Comparison of ENCODE assay signal across 20 cellular contexts in genomic region chr17:73759324-73760185, GRCh38.
DNase-seq lines count a peak whose midpoint lies in the region; ATAC-seq and TF ChIP-seq lines count a peak whose summit lies in the region.
"Had no signal": no experiment of that assay in that cellular context is flagged by ENCODE, and none has a peak within 500 bp of the region (broad histone marks: within the 10 kb centered on the region; RNA-seq: fewer than 3 reads in every experiment).

No MANE protein-coding gene starts in this region.

- H4K8ac ChIP-seq in mesendoderm (ENCODE audit: low read depth, low read length): no peak overlapping the region

- no CpG with 5 or more reads among the region's 21 CpGs for WGBS in mesendoderm (ENCODE audit: extremely low coverage, insufficient coverage, low lambda C conversion rate)

- H3K36me3 ChIP-seq in osteoblast (ENCODE audit: insufficient read depth, low read length) (no peaks in the 10 kb centered on the region), mesendoderm (ENCODE audit: control insufficient read depth, insufficient read depth, low read length) (no peaks in the 10 kb centered on the region)
- H3K36me3 ChIP-seq: brain microvascular endothelial cell, gastrocnemius medialis, right lobe of liver, upper lobe of left lung had no signal

- TF ChIP-seq CTCF in osteoblast (IDR thresholded peaks at IDR 0.05; ENCODE audit: extremely low read depth, low read depth, low read length): no peak

- no peak overlapping the region for H3K56ac ChIP-seq in mesendoderm (ENCODE audit: low read length)

- H3K18ac ChIP-seq in mesendoderm (ENCODE audit: low read length): no peak overlapping the region

- no peak overlapping the region for H2BK15ac ChIP-seq in mesendoderm (replicated peaks; ENCODE audit: low read depth)

- H3K79me2 ChIP-seq in osteoblast (ENCODE audit: insufficient read depth, low read length) (no peaks in the 10 kb centered on the region), mesendoderm (ENCODE audit: control insufficient read depth, insufficient read depth, low read length) (no peaks in the 10 kb centered on the region)

- no peak overlapping the region for H2AK5ac ChIP-seq in mesendoderm (ENCODE audit: low read length)

- no peak for ATAC-seq in activated CD4-positive, CD25-positive, alpha-beta regulatory T cell treated with anti-CD3 and anti-CD28 coated beads, Interleukin-2, amount 50 U/mL, for 24 hours
- ATAC-seq: gastrocnemius medialis, right lobe of liver had no signal

- H3K27me3 ChIP-seq in osteoblast (ENCODE audit: insufficient read depth, low read length): no peaks in the 10 kb centered on the region
- no peaks in the 10 kb centered on the region for H3K27me3 ChIP-seq in mesendoderm (ENCODE audit: insufficient read depth, low read length, poor library complexity)
- H3K27me3 ChIP-seq: brain microvascular endothelial cell, right lobe of liver, upper lobe of left lung had no signal

- no peak overlapping the region for H3K4me3 ChIP-seq in osteoblast (ENCODE audit: insufficient read depth, low read length)
- H3K4me3 ChIP-seq in mesendoderm (ENCODE audit: low read length): no peak overlapping the region
- H3K4me3 ChIP-seq: gastrocnemius medialis, right lobe of liver, upper lobe of left lung had no signal

- H3K79me1 ChIP-seq in mesendoderm (ENCODE audit: low read length): no peaks in the 10 kb centered on the region

- H3K4me1 ChIP-seq in osteoblast (ENCODE audit: insufficient read depth, low read length) (no peaks in the 10 kb centered on the region), mesendoderm (ENCODE audit: control insufficient read depth, low read depth, low read length) (peaks cover 2% of the 10 kb centered on the region)
- H3K4me1 ChIP-seq: gastrocnemius medialis, right lobe of liver, upper lobe of left lung had no signal

- no peak overlapping the region for H2AFZ ChIP-seq in osteoblast (ENCODE audit: low read length)

- no peak overlapping the region for H2BK120ac ChIP-seq in mesendoderm (ENCODE audit: low read depth, low read length)

- no peak overlapping the region for H3K9ac ChIP-seq in mesendoderm (ENCODE audit: low read length)

- no peak overlapping the region for H3K23ac ChIP-seq in mesendoderm (ENCODE audit: low read length)

- H3K9me3 ChIP-seq in osteoblast (ENCODE audit: low read depth, low read length): no peaks in the 10 kb centered on the region
- H3K9me3 ChIP-seq: gastrocnemius medialis, right lobe of liver, upper lobe of left lung had no signal

- in situ Hi-C loops in SK-MEL-5 (cut with HindIII; ENCODE audit: low pct_unique_long_range_greater_than_20kb, low sequenced_read_pairs): no loop called here

- DNase-seq in NCI-H2081 (lab: John Stamatoyannopoulos, UW) (peak; percentile 12 to 35), NCI-H2081 treated with DMSO at 0.1 percent for 48 hours (lab: John Stamatoyannopoulos, UW) (no peak), NCI-H2107 treated with DMSO at 0.1 percent for 48 hours (lab: John Stamatoyannopoulos, UW; ENCODE audit: unreplicated experiment) (peak; percentile 87), SK-MEL-5 (ENCODE audit: low read depth, low spot score) (peak; percentile 63), osteoblast (ENCODE audit: insufficient read length, low spot score, missing footprints) (peak; percentile 64), mesendoderm (no peak)
- DNase-seq in NK-92 treated with Interleukin-12 subunit alpha and Interleukin-12 subunit beta, amount 100 ng/mL, for 24 hours (lab: John Stamatoyannopoulos, UW): no peak
- DNase-seq: activated naive CD4-positive, alpha-beta T cell treated with anti-CD3 and anti-CD28 coated beads for 36 hours; brain microvascular endothelial cell; COR-L47; gastrocnemius medialis; mammary epithelial cell; MV-4-11; OCI-M1; right lobe of liver; stimulated activated CD4-positive, alpha-beta T cell treated with anti-CD3 and anti-CD28 coated beads, Interleukin-4, amount 100 ng/mL, for 1 hour; SW 1271; upper lobe of left lung had no signal

- no peaks in the 10 kb centered on the region for H4K20me1 ChIP-seq in osteoblast (ENCODE audit: insufficient read depth, low read length)

- no peak overlapping the region for H2BK5ac ChIP-seq in mesendoderm (ENCODE audit: low read length)

- no peak overlapping the region for H3K4ac ChIP-seq in mesendoderm (ENCODE audit: low read depth, low read length)

- H4K5ac ChIP-seq in mesendoderm (ENCODE audit: low read length): no peak overlapping the region

- no peak overlapping the region for H3K27ac ChIP-seq in osteoblast (ENCODE audit: low read depth, low read length)
- no peak overlapping the region for H3K27ac ChIP-seq in mesendoderm (ENCODE audit: low read depth, low read length)
- H3K27ac ChIP-seq: brain microvascular endothelial cell, gastrocnemius medialis, right lobe of liver, upper lobe of left lung, VCaP had no signal

- H3K4me2 ChIP-seq in osteoblast (ENCODE audit: insufficient read depth, low read length) (no peak overlapping the region), mesendoderm (ENCODE audit: low read length) (no peak overlapping the region)

Comparison
In these comparisons a context has a peak if more than half of its experiments do, and no peak if none do; other contexts are left out.
1. DNase-seq: peak in NCI-H2081 (2 of 2), NCI-H2107 treated with DMSO at 0.1 percent for 48 hours (single experiment), SK-MEL-5 (single experiment) and osteoblast (single experiment); none in NCI-H2081 treated with DMSO at 0.1 percent for 48 hours (single experiment), NK-92 treated with Interleukin-12 subunit alpha and Interleukin-12 subunit beta, amount 100 ng/mL, for 24 hours (single experiment) and mesendoderm (single experiment).